Comparison of ENCODE assay signal across 31 cellular contexts in genomic region chr6:129955584-129955983, GRCh38.
"Had no signal": no experiment of that assay in that cellular context is flagged by ENCODE, and none has a peak within 500 bp of the region (broad histone marks: within the 10 kb centered on the region; RNA-seq: fewer than 3 reads in every experiment).

No MANE protein-coding gene starts in this region.

- DNase-seq: activated CD4-positive, alpha-beta memory T cell treated with anti-CD3 and anti-CD28 coated beads, Interleukin-2, amount 10 ng/mL, durations not matched to agents 7 days and 5 days; activated CD4-positive, alpha-beta T cell treated with anti-CD3 and anti-CD28 coated beads for 1 hour; activated CD4-positive, alpha-beta T cell treated with anti-CD3 and anti-CD28 coated beads for 48 hours; activated CD4-positive, CD25-positive, alpha-beta regulatory T cell; activated CD8-positive, alpha-beta memory T cell treated with anti-CD3 and anti-CD28 coated beads for 24 hours; activated CD8-positive, alpha-beta memory T cell treated with anti-CD3 and anti-CD28 coated beads, Interleukin-2, amount 10 ng/mL, durations not matched to agents 7 days and 5 days; activated CD8-positive, alpha-beta memory T cell treated with anti-CD3 and anti-CD28 coated beads, Interleukin-2, amount 50 U/mL, for 48 hours; activated gamma-delta T cell; activated naive CD4-positive, alpha-beta T cell treated with Interleukin-2 at 50 U/mL for 16 hours; activated naive CD8-positive, alpha-beta T cell treated with anti-CD3 and anti-CD28 coated beads, Interleukin-2, amount 10 ng/mL, durations not matched to agents 7 days and 5 days; activated T-cell treated with anti-CD3 and anti-CD28 coated beads, Interleukin-2, amount 50 U/mL, for 1 hour; activated T-cell treated with anti-CD3 and anti-CD28 coated beads, Interleukin-2, amount 50 U/mL, for 72 hours; anterior cingulate cortex; central memory CD4-positive, alpha-beta T cell; MM.1S; MV-4-11; NCI-H1092; NCI-H1436 treated with DMSO at 0.1 percent for 48 hours; NCI-H1694 treated with DMSO at 0.1 percent for 48 hours; NCI-H2029; NCI-H345; NCI-H524 treated with DMSO at 0.1 percent for 48 hours; NK-92 treated with Interleukin-12 subunit alpha and Interleukin-12 subunit beta, amount 100 ng/mL, for 24 hours; PC-9; Right ventricle myocardium superior; T1000; WERI-Rb-1 had no signal

- H3K4me1 Mint-ChIP-seq: activated CD4-positive, alpha-beta memory T cell treated with anti-CD3 and anti-CD28 coated beads, Interleukin-2, amount 10 ng/mL, durations not matched to agents 7 days and 5 days; activated CD8-positive, alpha-beta memory T cell treated with anti-CD3 and anti-CD28 coated beads, Interleukin-2, amount 10 ng/mL, durations not matched to agents 7 days and 5 days; activated naive CD4-positive, alpha-beta T cell treated with anti-CD3 and anti-CD28 coated beads, Interleukin-2, amount 50 U/mL, for 24 hours; activated naive CD8-positive, alpha-beta T cell treated with anti-CD3 and anti-CD28 coated beads, Interleukin-2, amount 10 ng/mL, durations not matched to agents 7 days and 5 days had no signal

- H3K4me2 ChIP-seq: KMS-11, PC-9 had no signal

- H3K27me3 Mint-ChIP-seq: brain had no signal

- H3K4me3 ChIP-seq: PC-9 had no signal

- H3K9ac ChIP-seq: KMS-11 had no signal

- H3K36me3 Mint-ChIP-seq: activated CD8-positive, alpha-beta memory T cell treated with anti-CD3 and anti-CD28 coated beads, Interleukin-2, amount 10 ng/mL, durations not matched to agents 7 days and 5 days; activated naive CD4-positive, alpha-beta T cell treated with anti-CD3 and anti-CD28 coated beads, Interleukin-2, amount 50 U/mL, for 24 hours; activated naive CD8-positive, alpha-beta T cell treated with anti-CD3 and anti-CD28 coated beads, Interleukin-2, amount 10 ng/mL, durations not matched to agents 7 days and 5 days; brain had no signal

- ATAC-seq: activated CD8-positive, alpha-beta memory T cell treated with anti-CD3 and anti-CD28 coated beads, Interleukin-2, amount 10 ng/mL, durations not matched to agents 7 days and 5 days had no signal

- H3K9me3 Mint-ChIP-seq: activated CD4-positive, alpha-beta memory T cell treated with anti-CD3 and anti-CD28 coated beads, Interleukin-2, amount 10 ng/mL, durations not matched to agents 7 days and 5 days; activated naive CD4-positive, alpha-beta T cell treated with anti-CD3 and anti-CD28 coated beads, Interleukin-2, amount 50 U/mL, for 24 hours; activated naive CD8-positive, alpha-beta T cell treated with anti-CD3 and anti-CD28 coated beads, Interleukin-2, amount 10 ng/mL, durations not matched to agents 7 days and 5 days; activated T-cell treated with anti-CD3 and anti-CD28 coated beads, Interleukin-2, amount 50 U/mL, for 72 hours; activated T-helper 2 cell treated with anti-CD3 and anti-CD28 coated beads, Interferon-gamma antibody, Interleukin-2, Interleukin-4, amounts not matched to agents 10 μg/mL and 5 μg/mL and 100 μg/mL, durations not matched to agents 14 hours and 24 hours and 36 hours had no signal

- H3K4me3 Mint-ChIP-seq: activated CD4-positive, alpha-beta memory T cell treated with anti-CD3 and anti-CD28 coated beads, Interleukin-2, amount 10 ng/mL, durations not matched to agents 7 days and 5 days; activated CD8-positive, alpha-beta memory T cell treated with anti-CD3 and anti-CD28 coated beads, Interleukin-2, amount 10 ng/mL, durations not matched to agents 7 days and 5 days; activated naive CD4-positive, alpha-beta T cell treated with anti-CD3 and anti-CD28 coated beads, Interleukin-2, amount 50 U/mL, for 24 hours; activated naive CD8-positive, alpha-beta T cell treated with anti-CD3 and anti-CD28 coated beads, Interleukin-2, amount 10 ng/mL, durations not matched to agents 7 days and 5 days; activated T-cell treated with anti-CD3 and anti-CD28 coated beads, Interleukin-2, amount 50 U/mL, for 72 hours; brain had no signal

- H3K27ac ChIP-seq: KMS-11, PC-9, WERI-Rb-1 had no signal

- H3K27ac Mint-ChIP-seq: activated CD4-positive, alpha-beta memory T cell treated with anti-CD3 and anti-CD28 coated beads, Interleukin-2, amount 10 ng/mL, durations not matched to agents 7 days and 5 days; activated CD8-positive, alpha-beta memory T cell treated with anti-CD3 and anti-CD28 coated beads, Interleukin-2, amount 10 ng/mL, durations not matched to agents 7 days and 5 days; activated naive CD4-positive, alpha-beta T cell treated with anti-CD3 and anti-CD28 coated beads, Interleukin-2, amount 50 U/mL, for 24 hours; activated naive CD8-positive, alpha-beta T cell treated with anti-CD3 and anti-CD28 coated beads, Interleukin-2, amount 10 ng/mL, durations not matched to agents 7 days and 5 days; activated T-cell treated with anti-CD3 and anti-CD28 coated beads, Interleukin-2, amount 50 U/mL, for 72 hours; activated T-helper 2 cell treated with anti-CD3 and anti-CD28 coated beads, Interferon-gamma antibody, Interleukin-2, Interleukin-4, amounts not matched to agents 10 μg/mL and 5 μg/mL and 100 μg/mL, durations not matched to agents 14 hours and 24 hours and 36 hours had no signal

- H2AFZ ChIP-seq: PC-9 had no signal

- H3K36me3 ChIP-seq: WERI-Rb-1 had no signal
